31 cellular contexts compared by ENCODE assay signal in the genomic region with DNA sequence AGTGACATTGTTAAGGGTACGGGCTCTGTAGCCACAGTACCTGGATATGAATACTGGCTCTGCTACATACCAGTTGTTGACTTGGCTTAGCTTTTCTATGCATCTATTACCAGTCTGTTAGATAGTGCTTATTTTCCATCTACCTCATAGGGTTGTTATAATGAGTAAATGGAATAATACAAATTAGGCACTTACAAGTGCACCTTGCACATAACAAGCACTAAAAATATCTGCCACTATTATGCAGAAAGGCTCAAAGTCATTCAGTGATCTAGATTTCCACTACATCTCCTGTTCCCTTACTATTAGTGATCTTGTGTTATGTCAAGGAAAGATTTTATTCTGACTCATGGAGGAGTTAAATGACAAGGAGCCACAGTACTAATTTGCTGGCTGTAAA.
"Had no signal": no experiment of that assay in that cellular context is flagged by ENCODE, and none has a peak within 500 bp of the region (broad histone marks: within the 10 kb centered on the region; RNA-seq: fewer than 3 reads in every experiment).

No MANE protein-coding gene starts in this region.

- ATAC-seq: activated CD8-positive, alpha-beta memory T cell treated with anti-CD3 and anti-CD28 coated beads, Interleukin-2, amount 10 ng/mL, durations not matched to agents 7 days and 5 days; activated CD8-positive, alpha-beta T cell treated with anti-CD3 and anti-CD28 coated beads, Interleukin-2, amount 10 ng/mL, durations not matched to agents 7 days and 5 days; esophagus mucosa; T-helper 17 cell had no signal

- H3K27ac Mint-ChIP-seq: activated B cell treated with CpG ODN at 0.5 μM for 24 hours; activated CD4-positive, alpha-beta memory T cell treated with anti-CD3 and anti-CD28 coated beads for 36 hours; activated CD8-positive, alpha-beta memory T cell treated with anti-CD3 and anti-CD28 coated beads, Interleukin-2, amount 10 ng/mL, durations not matched to agents 7 days and 5 days; activated CD8-positive, alpha-beta T cell treated with anti-CD3 and anti-CD28 coated beads, Interleukin-2, amount 10 ng/mL, durations not matched to agents 7 days and 5 days; activated naive CD4-positive, alpha-beta T cell treated with anti-CD3 and anti-CD28 coated beads for 36 hours; activated naive CD4-positive, alpha-beta T cell treated with anti-CD3 and anti-CD28 coated beads, Interleukin-2, amount 50 U/mL, for 24 hours; activated naive CD8-positive, alpha-beta T cell treated with anti-CD3 and anti-CD28 coated beads, Interleukin-2, amount 10 ng/mL, durations not matched to agents 7 days and 5 days; activated T-helper 1 cell treated with anti-CD3 and anti-CD28 coated beads, Interleukin-12 subunit alpha, Interleukin-12 subunit beta, Interleukin-2, Interleukin-4 antibody, amounts not matched to agents 30 ng/mL and 10 ng/mL and 1 ng/mL, durations not matched to agents 14 hours and 24 hours and 36 hours; activated T-helper 2 cell treated with anti-CD3 and anti-CD28 coated beads, Interferon-gamma antibody, Interleukin-2, Interleukin-4, amounts not matched to agents 10 μg/mL and 5 μg/mL and 100 μg/mL, durations not matched to agents 14 hours and 24 hours and 36 hours; dendritic cell treated with granulocyte-macrophage colony-stimulating factor and Interleukin-4, amounts not matched to agents 40 ng/mL and 50 ng/mL, for 4 days; endodermal cell; T-helper 17 cell; T-helper 2 cell treated with Interferon-gamma antibody and Interleukin-4, amounts not matched to agents 5 μg/mL and 100 μg/mL, for 36 hours had no signal

- DNase-seq: activated B cell treated with CpG ODN at 0.5 μM for 24 hours; activated CD4-positive, alpha-beta memory T cell treated with anti-CD3 and anti-CD28 coated beads for 36 hours; activated CD4-positive, alpha-beta T cell treated with anti-CD3 and anti-CD28 coated beads for 1 hour; activated CD4-positive, alpha-beta T cell treated with anti-CD3 and anti-CD28 coated beads for 48 hours; activated CD8-positive, alpha-beta memory T cell treated with anti-CD3 and anti-CD28 coated beads, Interleukin-2, amount 10 ng/mL, durations not matched to agents 7 days and 5 days; activated CD8-positive, alpha-beta memory T cell treated with anti-CD3 and anti-CD28 coated beads, Interleukin-2, amount 50 U/mL, for 4 hours; activated CD8-positive, alpha-beta T cell treated with anti-CD3 and anti-CD28 coated beads, Interleukin-2, amount 10 ng/mL, durations not matched to agents 7 days and 5 days; activated effector memory CD4-positive, alpha-beta T cell treated with anti-CD3 and anti-CD28 coated beads, Interleukin-2, amount 50 U/mL, for 16 hours; activated naive CD4-positive, alpha-beta T cell treated with anti-CD3 and anti-CD28 coated beads for 36 hours; activated naive CD8-positive, alpha-beta T cell treated with anti-CD3 and anti-CD28 coated beads, Interleukin-2, amount 10 ng/mL, durations not matched to agents 7 days and 5 days; activated T-cell treated with anti-CD3 and anti-CD28 coated beads, Interleukin-2, amount 50 U/mL, for 1 hour; activated T-cell treated with anti-CD3 and anti-CD28 coated beads, Interleukin-2, amount 50 U/mL, for 48 hours; amniotic stem cell; anterior cingulate cortex; brain microvascular endothelial cell; dorsolateral prefrontal cortex; effector memory CD4-positive, alpha-beta T cell; endodermal cell; foreskin fibroblast; head of caudate nucleus; T-helper 1 cell; T-helper 17 cell; T1000; WERI-Rb-1 had no signal

- H3K9me3 Mint-ChIP-seq: activated B cell treated with CpG ODN at 0.5 μM for 24 hours; activated CD4-positive, alpha-beta memory T cell treated with anti-CD3 and anti-CD28 coated beads for 36 hours; activated naive CD4-positive, alpha-beta T cell treated with anti-CD3 and anti-CD28 coated beads, Interleukin-2, amount 50 U/mL, for 24 hours; activated naive CD8-positive, alpha-beta T cell treated with anti-CD3 and anti-CD28 coated beads, Interleukin-2, amount 10 ng/mL, durations not matched to agents 7 days and 5 days; activated T-helper 1 cell treated with anti-CD3 and anti-CD28 coated beads, Interleukin-12 subunit alpha, Interleukin-12 subunit beta, Interleukin-2, Interleukin-4 antibody, amounts not matched to agents 30 ng/mL and 10 ng/mL and 1 ng/mL, durations not matched to agents 14 hours and 24 hours and 36 hours; activated T-helper 2 cell treated with anti-CD3 and anti-CD28 coated beads, Interferon-gamma antibody, Interleukin-2, Interleukin-4, amounts not matched to agents 10 μg/mL and 5 μg/mL and 100 μg/mL, durations not matched to agents 14 hours and 24 hours and 36 hours; central memory CD8-positive, alpha-beta T cell; dendritic cell treated with granulocyte-macrophage colony-stimulating factor and Interleukin-4, amounts not matched to agents 40 ng/mL and 50 ng/mL, for 4 days; endodermal cell had no signal

- H3K4me3 Mint-ChIP-seq: activated B cell treated with CpG ODN at 0.5 μM for 24 hours; activated CD4-positive, alpha-beta memory T cell treated with anti-CD3 and anti-CD28 coated beads for 36 hours; activated CD8-positive, alpha-beta memory T cell treated with anti-CD3 and anti-CD28 coated beads, Interleukin-2, amount 10 ng/mL, durations not matched to agents 7 days and 5 days; activated CD8-positive, alpha-beta T cell treated with anti-CD3 and anti-CD28 coated beads, Interleukin-2, amount 10 ng/mL, durations not matched to agents 7 days and 5 days; activated naive CD4-positive, alpha-beta T cell treated with anti-CD3 and anti-CD28 coated beads for 36 hours; activated naive CD4-positive, alpha-beta T cell treated with anti-CD3 and anti-CD28 coated beads, Interleukin-2, amount 50 U/mL, for 24 hours; activated naive CD8-positive, alpha-beta T cell treated with anti-CD3 and anti-CD28 coated beads, Interleukin-2, amount 10 ng/mL, durations not matched to agents 7 days and 5 days; activated T-helper 1 cell treated with anti-CD3 and anti-CD28 coated beads, Interleukin-12 subunit alpha, Interleukin-12 subunit beta, Interleukin-2, Interleukin-4 antibody, amounts not matched to agents 30 ng/mL and 10 ng/mL and 1 ng/mL, durations not matched to agents 14 hours and 24 hours and 36 hours; central memory CD8-positive, alpha-beta T cell; dendritic cell treated with granulocyte-macrophage colony-stimulating factor and Interleukin-4, amounts not matched to agents 40 ng/mL and 50 ng/mL, for 4 days; endodermal cell; T-helper 17 cell; T-helper 2 cell treated with Interferon-gamma antibody and Interleukin-4, amounts not matched to agents 5 μg/mL and 100 μg/mL, for 36 hours had no signal

- H3K4me1 Mint-ChIP-seq: activated B cell treated with CpG ODN at 0.5 μM for 24 hours; activated CD8-positive, alpha-beta memory T cell treated with anti-CD3 and anti-CD28 coated beads, Interleukin-2, amount 10 ng/mL, durations not matched to agents 7 days and 5 days; activated naive CD4-positive, alpha-beta T cell treated with anti-CD3 and anti-CD28 coated beads, Interleukin-2, amount 50 U/mL, for 24 hours; central memory CD8-positive, alpha-beta T cell; endodermal cell; T-helper 17 cell had no signal

- H3K27me3 Mint-ChIP-seq: activated B cell treated with CpG ODN at 0.5 μM for 24 hours; activated CD4-positive, alpha-beta memory T cell treated with anti-CD3 and anti-CD28 coated beads for 36 hours; activated CD8-positive, alpha-beta memory T cell treated with anti-CD3 and anti-CD28 coated beads, Interleukin-2, amount 10 ng/mL, durations not matched to agents 7 days and 5 days; activated naive CD4-positive, alpha-beta T cell treated with anti-CD3 and anti-CD28 coated beads, Interleukin-2, amount 50 U/mL, for 24 hours; activated naive CD8-positive, alpha-beta T cell treated with anti-CD3 and anti-CD28 coated beads, Interleukin-2, amount 10 ng/mL, durations not matched to agents 7 days and 5 days; dendritic cell treated with granulocyte-macrophage colony-stimulating factor and Interleukin-4, amounts not matched to agents 40 ng/mL and 50 ng/mL, for 4 days; T-helper 17 cell had no signal

- H3K36me3 Mint-ChIP-seq: activated CD4-positive, alpha-beta memory T cell treated with anti-CD3 and anti-CD28 coated beads for 36 hours; activated CD8-positive, alpha-beta memory T cell treated with anti-CD3 and anti-CD28 coated beads, Interleukin-2, amount 10 ng/mL, durations not matched to agents 7 days and 5 days; activated naive CD8-positive, alpha-beta T cell treated with anti-CD3 and anti-CD28 coated beads, Interleukin-2, amount 10 ng/mL, durations not matched to agents 7 days and 5 days had no signal
